In genomic region chr7:140281960-140282359, GRCh38 we compare ENCODE assay signal across 6 cellular contexts.
"Had no signal": no experiment of that assay in that cellular context is flagged by ENCODE, and none has a peak within 500 bp of the region (broad histone marks: within the 10 kb centered on the region; RNA-seq: fewer than 3 reads in every experiment).

No MANE protein-coding gene starts in this region.

- DNase-seq: IMR-90, KBM-7 had no signal

- H3K36me3 Mint-ChIP-seq: IgD-negative memory B cell had no signal

- H3K4me1 Mint-ChIP-seq: IgD-negative memory B cell had no signal

- FAIRE-seq: HTR-8/SVneo, K562 had no signal

- ATAC-seq: K562 had no signal

- H3K27ac Mint-ChIP-seq: IgD-negative memory B cell had no signal

- H3K4me3 ChIP-seq: K562 had no signal

- H3K27ac ChIP-seq: HL-60 had no signal
